ENCODE assay signal across 9 cellular contexts in genomic region chr20:45345104-45345936, GRCh38. TPM values are rescaled to one million over a fixed set of nuclear protein-coding genes. Genes with fewer than 3 reads are reported as not detected.
A peak's percentile ranks its signal among the peaks of the same experiment; 100 is the strongest.
DNase-seq lines count a peak whose midpoint lies in the region; ATAC-seq and TF ChIP-seq lines count a peak whose summit lies in the region.
"Had no signal": no experiment of that assay in that cellular context is flagged by ENCODE, and none has a peak within 500 bp of the region (broad histone marks: within the 10 kb centered on the region; RNA-seq: fewer than 3 reads in every experiment).

No MANE protein-coding gene starts in this region.

- peak overlapping the region; percentile 100 for H3K9ac ChIP-seq in muscle layer of colon (ENCODE audit: low read length)

- H3K4me3 Mint-ChIP-seq in T-helper 17 cell: no peak overlapping the region
- H3K4me3 Mint-ChIP-seq: activated CD4-positive, alpha-beta T cell treated with anti-CD3 and anti-CD28 coated beads, Interleukin-2, amount 10 ng/mL, durations not matched to agents 7 days and 5 days had no signal

- H3K9me3 ChIP-seq in muscle layer of colon (ENCODE audit: low read length) (no peaks in the 10 kb centered on the region), T-helper 17 cell (ENCODE audit: control insufficient read depth, low read length, poor library complexity, severe bottlenecking) (no peaks in the 10 kb centered on the region)

- DNase-seq in AG09309 (ENCODE audit: low read depth) (no peak), LoVo (ENCODE audit: low spot score) (peak; percentile 64), coronary artery (ENCODE audit: low spot score) (no peak), T-helper 17 cell (no peak), head of caudate nucleus (no peak), HuH-7.5 (ENCODE audit: low spot score) (no peak), NCI-H345 treated with DMSO at 0.1 percent for 48 hours (lab: John Stamatoyannopoulos, UW; ENCODE audit: unreplicated experiment) (no peak)
- DNase-seq: activated CD4-positive, alpha-beta T cell treated with anti-CD3 and anti-CD28 coated beads, Interleukin-2, amount 10 ng/mL, durations not matched to agents 7 days and 5 days had no signal

- H3K4me3 ChIP-seq in AG09309 (ENCODE audit: control insufficient read depth, low read depth, low read length) (peak overlapping the region; percentile 87), coronary artery (peak overlapping the region; percentile 90), muscle layer of colon (ENCODE audit: low read depth in 1 of 2, low read length in 2 of 2) (peak overlapping the region in 1 of 2 donors; percentile 90)

- H3K27ac ChIP-seq in coronary artery (peak overlapping the region; percentile 94 to 98), muscle layer of colon (ENCODE audit: low read depth, low read length) (peak overlapping the region; percentile 89)

- intact Hi-C loops in head of caudate nucleus (cut with DNase I): no loop called here

- peaks cover 14% of the 10 kb centered on the region for H3K4me1 Mint-ChIP-seq in T-helper 17 cell

- no peak overlapping the region for H3K27ac Mint-ChIP-seq in T-helper 17 cell
- H3K27ac Mint-ChIP-seq: activated CD4-positive, alpha-beta T cell treated with anti-CD3 and anti-CD28 coated beads, Interleukin-2, amount 10 ng/mL, durations not matched to agents 7 days and 5 days had no signal

- H3K27me3 ChIP-seq in muscle layer of colon (ENCODE audit: control insufficient read depth in 1 of 2, insufficient read depth in 2 of 2, low read length in 2 of 2): no peaks in the 10 kb centered on the region

- peaks cover 69% of the 10 kb centered on the region for H3K4me1 ChIP-seq in muscle layer of colon (ENCODE audit: insufficient read depth, low read length)

- no peaks in the 10 kb centered on the region for H3K27me3 Mint-ChIP-seq in T-helper 17 cell
- H3K27me3 Mint-ChIP-seq: activated CD4-positive, alpha-beta T cell treated with anti-CD3 and anti-CD28 coated beads, Interleukin-2, amount 10 ng/mL, durations not matched to agents 7 days and 5 days had no signal

- no peak for TF ChIP-seq CTCF in AG09309 (IDR thresholded peaks at IDR 0.05; ENCODE audit: control insufficient read depth, insufficient read depth, low read depth, low read length, missing control alignments)
- TF ChIP-seq CTCF in coronary artery (IDR thresholded peaks at IDR 0.05): no peak

- no peak for ATAC-seq in T-helper 17 cell

- H3K36me3 Mint-ChIP-seq in T-helper 17 cell (ENCODE audit: low read depth): no peaks in the 10 kb centered on the region

- H3K36me3 ChIP-seq in muscle layer of colon (ENCODE audit: insufficient read depth, low read length): peaks cover 9% of the 10 kb centered on the region

RNA-seq across cellular contexts. Expression of gene SDC4, which starts 2.9 kb away (rescaled TPM):
- 1 to 10 TPM; 2.7 to 5.3 TPM for total RNA-seq in T-helper 17 cell

RNA-seq across cellular contexts. Expression of gene SYS1, which starts 17.6 kb away (rescaled TPM):
- total RNA-seq in T-helper 17 cell: 10 to 100 TPM; 93.3 to 99.5 TPM

RNA-seq across cellular contexts. Expression of gene TP53TG5, which starts 32.8 kb away (rescaled TPM):
- total RNA-seq in T-helper 17 cell: not detected
- total RNA-seq: activated CD4-positive, alpha-beta T cell treated with anti-CD3 and anti-CD28 coated beads, Interleukin-2, amount 10 ng/mL, durations not matched to agents 7 days and 5 days had no signal

RNA-seq across cellular contexts. Expression of gene MATN4, which starts 37.2 kb away (rescaled TPM):
- total RNA-seq in T-helper 17 cell: not detected

RNA-seq across cellular contexts. Expression of gene RBPJL, which starts 38.7 kb away (rescaled TPM):
- not detected for total RNA-seq in T-helper 17 cell
- total RNA-seq: activated CD4-positive, alpha-beta T cell treated with anti-CD3 and anti-CD28 coated beads, Interleukin-2, amount 10 ng/mL, durations not matched to agents 7 days and 5 days had no signal
